Comparison of ENCODE assay signal across 1 cellular context in genomic region chr12:95532851-95533250, GRCh38.
TF ChIP-seq lines count a peak whose summit lies in the region.

No MANE protein-coding gene starts in this region.

TF ChIP-seq in HCT116, 20 proteins besides CTCF, POLR2A, EP300 and RAD21 (continued from another document):
- no peak for TF ChIP-seq ZBTB33 (IDR thresholded peaks at IDR 0.05; ENCODE audit: extremely low read depth, insufficient replicate concordance, low read length)
- TF ChIP-seq SP1 (IDR thresholded peaks at IDR 0.05; ENCODE audit: low read depth): no peak
- TF ChIP-seq JUND (IDR thresholded peaks at IDR 0.05): no peak
- no peak for TF ChIP-seq YY1 (IDR thresholded peaks at IDR 0.05; ENCODE audit: extremely low read depth, insufficient replicate concordance, low read depth, low read length)
- no peak for TF ChIP-seq EGR1 (IDR thresholded peaks at IDR 0.05; ENCODE audit: low read depth)
- no peak for TF ChIP-seq POLR2AphosphoS5 (IDR thresholded peaks at IDR 0.05; ENCODE audit: low read depth, low read length)
